Comparison of ENCODE assay signal across 28 cellular contexts in the genomic region with DNA sequence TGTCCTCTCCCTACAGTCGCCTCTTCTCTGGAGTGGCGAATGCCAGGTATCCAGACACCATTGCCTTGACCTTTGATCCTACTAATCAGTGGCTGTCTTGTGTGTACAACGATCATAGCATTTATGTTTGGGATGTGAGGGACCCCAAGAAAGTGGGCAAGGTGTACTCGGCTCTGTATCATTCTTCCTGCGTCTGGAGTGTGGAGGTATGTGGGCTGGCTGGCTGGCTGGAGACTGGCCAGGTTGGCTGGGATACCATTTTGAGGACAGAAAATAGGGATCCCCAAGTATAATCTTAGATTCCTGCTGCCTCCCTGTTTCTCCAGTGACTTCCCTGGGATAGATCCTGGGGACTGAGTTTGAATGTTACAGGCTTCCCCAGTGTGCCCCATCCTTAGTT. TPM values are rescaled to one million over a fixed set of nuclear protein-coding genes. Genes with fewer than 3 reads are reported as not detected.
DNase-seq lines count a peak whose midpoint lies in the region; ATAC-seq and TF ChIP-seq lines count a peak whose summit lies in the region.
"Had no signal": no experiment of that assay in that cellular context is flagged by ENCODE, and none has a peak within 500 bp of the region (broad histone marks: within the 10 kb centered on the region; RNA-seq: fewer than 3 reads in every experiment).

No MANE protein-coding gene starts in this region.

- TF ChIP-seq CTCF in right atrium auricular region (IDR thresholded peaks at IDR 0.05) (no peak), osteoblast (IDR thresholded peaks at IDR 0.05; ENCODE audit: extremely low read depth, low read depth, low read length) (no peak)

- no peaks in the 10 kb centered on the region for H3K4me1 ChIP-seq in right atrium auricular region
- H3K4me1 ChIP-seq in osteoblast (ENCODE audit: insufficient read depth, low read length) = no peaks in the 10 kb centered on the region
- H3K4me1 ChIP-seq: A549, BE2C, Caco-2 had no signal

- H3K36me3 ChIP-seq in right atrium auricular region = peaks cover 52% of the 10 kb centered on the region
- H3K36me3 ChIP-seq in osteoblast (ENCODE audit: insufficient read depth, low read length) = peaks cover 67% of the 10 kb centered on the region

- H3K27me3 ChIP-seq in right atrium auricular region (no peaks in the 10 kb centered on the region), osteoblast (ENCODE audit: insufficient read depth, low read length) (no peaks in the 10 kb centered on the region)
- H3K27me3 ChIP-seq: BE2C; BLaER1; BLaER1 treated with 17β-estradiol and CSF1 and Interleukin-3, amounts not matched to agents 10 nM and 100 nM had no signal

- no peak for ATAC-seq in Right ventricle myocardium inferior
- ATAC-seq: A549; CD8-positive, alpha-beta T cell had no signal

- H3K79me2 ChIP-seq in osteoblast (ENCODE audit: insufficient read depth, low read length) = peaks cover 6% of the 10 kb centered on the region

- no peak overlapping the region for H2AFZ ChIP-seq in osteoblast (ENCODE audit: low read length)

- H3K9me3 ChIP-seq in right atrium auricular region = no peaks in the 10 kb centered on the region
- no peaks in the 10 kb centered on the region for H3K9me3 ChIP-seq in osteoblast (ENCODE audit: low read depth, low read length)
- H3K9me3 ChIP-seq: A549; BE2C; BLaER1; BLaER1 treated with 17β-estradiol and CSF1 and Interleukin-3, amounts not matched to agents 10 nM and 100 nM; Caco-2 had no signal

- no peak overlapping the region for H3K27ac ChIP-seq in right atrium auricular region
- H3K27ac ChIP-seq in osteoblast (ENCODE audit: low read depth, low read length) = no peak overlapping the region
- H3K27ac ChIP-seq: 22Rv1; A549; BLaER1; BLaER1 treated with 17β-estradiol and CSF1 and Interleukin-3, amounts not matched to agents 10 nM and 100 nM; C4-2B had no signal

- H3K4me3 ChIP-seq in right atrium auricular region (no peak overlapping the region), osteoblast (ENCODE audit: insufficient read depth, low read length) (no peak overlapping the region)
- H3K4me3 ChIP-seq: A549; BLaER1; BLaER1 treated with 17β-estradiol and CSF1 and Interleukin-3, amounts not matched to agents 10 nM and 100 nM had no signal

- DNase-seq in Right ventricle myocardium inferior (ENCODE audit: missing footprints) = peak; percentile 30
- DNase-seq in right atrium auricular region (ENCODE audit: low spot score) = no peak
- DNase-seq in osteoblast (ENCODE audit: insufficient read length, low spot score, missing footprints) = peak; percentile 58
- no peak for DNase-seq in cerebellum (ENCODE audit: low spot score)
- DNase-seq: 8988T; ACHN; AML-193; BE2C; C1 segment of cervical spinal cord; Caco-2; Calu3; CD4-positive, alpha-beta memory T cell; CD4-positive, alpha-beta T cell; CD4-positive, CD25-positive, alpha-beta regulatory T cell; CD8-positive, alpha-beta T cell; COR-L47; DMS 273 treated with DMSO at 0.1 percent for 48 hours; DMS153; DMS53; DMS79; DMS79 treated with DMSO at 0.1 percent for 48 hours; DND-41; EL had no signal

- intact Hi-C loops in Right ventricle myocardium inferior (cut with DNase I) = loop anchor here (5.0 kb wide), 2 partner anchors 212 to 257 kb away; a partner anchor contains a TSS

- no peak overlapping the region for H3K4me2 ChIP-seq in osteoblast (ENCODE audit: insufficient read depth, low read length)
- H3K4me2 ChIP-seq: A549; BLaER1; BLaER1 treated with 17β-estradiol and CSF1 and Interleukin-3, amounts not matched to agents 10 nM and 100 nM had no signal

- peaks cover 5% of the 10 kb centered on the region for H4K20me1 ChIP-seq in osteoblast (ENCODE audit: insufficient read depth, low read length)
- H4K20me1 ChIP-seq: BLaER1 had no signal

RNA-seq across cellular contexts. Expression of a gene that starts 13.4 kb away (rescaled TPM):
- 12.6 TPM for total RNA-seq in Right ventricle myocardium inferior
- 10 to 100 TPM in 1 of 2 donors, 1 to 10 TPM in 1; 6.4 to 11.7 TPM for total RNA-seq in right atrium auricular region
- total RNA-seq in osteoblast = 1.2 and 1.4 TPM in 2 replicates
- total RNA-seq in cerebellum = 1.6 TPM

RNA-seq across cellular contexts. Expression of a gene that starts 24.1 kb away (rescaled TPM):
- total RNA-seq in Right ventricle myocardium inferior (5.8 TPM), right atrium auricular region (1 to 10 TPM; 1.3 to 1.4 TPM), osteoblast (0.72 and 1.2 TPM in 2 replicates), cerebellum (7.5 TPM)

RNA-seq across cellular contexts. Expression of a gene that starts 40.2 kb away (rescaled TPM):
- total RNA-seq in Right ventricle myocardium inferior (14.4 TPM), right atrium auricular region (10 to 100 TPM; 10.5 TPM), osteoblast (22.8 and 25.6 TPM in 2 replicates), cerebellum (58.7 TPM)

Comparison
In these comparisons a context has a peak if more than half of its experiments do, and no peak if none do; other contexts are left out.
1. DNase-seq: peak in Right ventricle myocardium inferior (single experiment) and osteoblast (single experiment); none in right atrium auricular region (single experiment) and cerebellum (single experiment).